ENCODE assay signal across 8 cellular contexts in the genomic region with DNA sequence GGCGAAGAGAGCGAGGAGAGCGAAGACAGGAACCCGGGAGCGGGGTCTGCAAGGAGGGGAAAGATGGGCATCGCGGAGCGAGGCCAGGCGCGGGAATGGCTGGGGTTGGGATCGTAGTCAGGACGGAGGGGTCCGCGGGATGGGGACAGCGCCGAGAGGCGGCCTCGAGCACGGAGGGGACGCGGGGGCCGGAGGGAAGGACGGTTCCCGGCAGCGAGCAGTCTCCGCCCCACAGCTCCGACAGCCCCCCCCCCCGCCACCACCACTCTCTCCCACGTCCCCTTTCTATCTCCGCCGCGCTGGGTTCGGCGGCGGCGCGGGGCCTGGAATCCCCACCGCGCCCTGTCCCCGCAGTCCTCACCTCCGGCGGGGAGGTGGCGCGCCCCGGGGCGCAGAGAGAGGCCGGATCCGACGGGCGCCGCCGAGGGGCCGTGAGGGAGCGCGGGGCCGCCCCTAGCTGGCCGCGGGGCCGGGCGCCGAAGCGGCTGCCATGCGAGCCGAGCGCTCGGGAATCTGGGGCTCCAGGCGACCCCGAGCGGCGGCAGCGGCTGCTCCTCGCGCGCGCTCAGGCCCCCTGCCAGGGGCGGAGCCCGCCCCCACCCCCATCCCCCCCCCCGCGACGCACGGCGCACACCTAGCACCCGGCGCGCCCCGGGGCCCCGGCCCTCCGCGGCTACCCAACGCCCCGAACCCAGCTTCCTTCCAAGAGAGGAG. TPM values are rescaled to one million over a fixed set of nuclear protein-coding genes. Genes with fewer than 3 reads are reported as not detected.
DNase-seq lines count a peak whose midpoint lies in the region; ATAC-seq and TF ChIP-seq lines count a peak whose summit lies in the region.

A gene with protein sequence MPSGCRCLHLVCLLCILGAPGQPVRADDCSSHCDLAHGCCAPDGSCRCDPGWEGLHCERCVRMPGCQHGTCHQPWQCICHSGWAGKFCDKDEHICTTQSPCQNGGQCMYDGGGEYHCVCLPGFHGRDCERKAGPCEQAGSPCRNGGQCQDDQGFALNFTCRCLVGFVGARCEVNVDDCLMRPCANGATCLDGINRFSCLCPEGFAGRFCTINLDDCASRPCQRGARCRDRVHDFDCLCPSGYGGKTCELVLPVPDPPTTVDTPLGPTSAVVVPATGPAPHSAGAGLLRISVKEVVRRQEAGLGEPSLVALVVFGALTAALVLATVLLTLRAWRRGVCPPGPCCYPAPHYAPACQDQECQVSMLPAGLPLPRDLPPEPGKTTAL (minus strand): TSS at position 515 of the 714 bp plus-strand sequence. CDS start 723 bp downstream, outside the sequence.

- intact Hi-C loops in PC-3 (cut with micrococcal nuclease), result no loop called here

- peak; percentile 25 for ATAC-seq in PC-3
- no peak for ATAC-seq in GM21528 (IDR thresholded peaks at IDR 0.05; ENCODE audit: low FRiP score, unreplicated experiment)
- ATAC-seq in HG03521 (IDR thresholded peaks at IDR 0.05; ENCODE audit: unreplicated experiment), result no peak

- POLR2A ChIA-PET in PC-3 (lab: Charles Lee; ENCODE audit: unreplicated experiment), result interaction anchor here (0.6 kb wide), 1 partner anchor 86 kb away, joined by 3 read pairs; the partner anchor contains the start of gene ZNF318

- H4K20me1 ChIP-seq in PC-3 (ENCODE audit: low read length), result no peaks in the 10 kb centered on the region; the same call in 1 of the 2 replicates

- no peaks in the 10 kb centered on the region for H3F3A ChIP-seq in PC-3 (ENCODE audit: low read length, unreplicated experiment)

- H3K9me3 ChIP-seq in PC-3 (ENCODE audit: low read length), result no peaks in the 10 kb centered on the region

- DNase-seq in NCI-H345 (lab: John Stamatoyannopoulos, UW) (peak; percentile 45), NCI-H345 treated with DMSO at 0.1 percent for 48 hours (lab: John Stamatoyannopoulos, UW; ENCODE audit: unreplicated experiment) (no peak), PC-3 (no peak), hepatic stellate cell (ENCODE audit: low spot score) (peak; percentile 25)

- peaks cover 5% of the 10 kb centered on the region; the same call in 1 of the 2 replicates for H3K4me1 ChIP-seq in PC-3 (ENCODE audit: insufficient read depth, low read length)

- no TSS peak for BruUV-seq in PC-3 (replicated peaks; lab: Mats Ljungman, UMichigan)

- TF ChIP-seq CTCF in PC-3 (conservative IDR thresholded peaks at IDR 0.05; ENCODE audit: low read depth, low read length), result no peak

- peak within 1 kb of the TSS; percentile 94 for H3K4me2 ChIP-seq in PC-3 (ENCODE audit: low read length)

- CTCF ChIA-PET in PC-3 (lab: Charles Lee), result interaction anchor here (0.6 kb wide), 1 partner anchor 21 kb away, joined by 4 read pairs; no protein-coding TSS in a partner anchor

- peak within 1 kb of the TSS; percentile 78 for H2AFZ ChIP-seq in PC-3 (ENCODE audit: low read length)

- H3K9me2 ChIP-seq in PC-3 (replicated peaks; ENCODE audit: low read length), result no peaks in the 10 kb centered on the region

- H3K4me3 ChIP-seq in PC-3 (ENCODE audit: low read length) (peak within 1 kb of the TSS; percentile 71), skin epidermis (peak within 1 kb of the TSS; percentile 27 to 61 (median 46))

- H3K27ac ChIP-seq in PC-3 (ENCODE audit: low read length) (no peak within 1 kb of the TSS), angular gyrus (ENCODE audit: low read depth, low read length) (peak within 1 kb of the TSS; percentile 62), skin epidermis (peak within 1 kb of the TSS in 13 of 21 experiments; percentile 14 to 73 (median 56))

- no peaks in the 10 kb centered on the region for H3K27me3 ChIP-seq in PC-3 (ENCODE audit: low read length)

- no peak within 1 kb of the TSS for H3K9ac ChIP-seq in PC-3 (ENCODE audit: low read length)

- H3K36me3 ChIP-seq in PC-3 (ENCODE audit: low read depth, low read length), result no peaks in the 10 kb centered on the region

- H3K79me2 ChIP-seq in PC-3 (ENCODE audit: low read length), result no peaks in the 10 kb centered on the region

RNA-seq across cellular contexts. Expression of the gene that starts here (rescaled TPM):
- total RNA-seq in PC-3 (2014; rRNA removed), result 1.4 and 4.4 TPM in 2 replicates

Comparison
In these comparisons a context has a peak if more than half of its experiments do, and no peak if none do; other contexts are left out.
1. DNase-seq: peak in NCI-H345 (single experiment) and hepatic stellate cell (single experiment); none in NCI-H345 treated with DMSO at 0.1 percent for 48 hours (single experiment) and PC-3 (single experiment).